ENCODE assay signal across 1 cellular context in genomic region chr6:53523511-53524454, GRCh38.
TF ChIP-seq lines count a peak whose summit lies in the region.

No MANE protein-coding gene starts in this region.

TF ChIP-seq in HepG2, 621 proteins besides CTCF, POLR2A, EP300 and RAD21 (continued from another document):
- TF ChIP-seq ZNF674 (CRISPR knock-in tag; IDR thresholded peaks at IDR 0.05; ENCODE audit: low read depth) = no peak
- no peak for TF ChIP-seq RFX3 (CRISPR knock-in tag; IDR thresholded peaks at IDR 0.05)
- TF ChIP-seq HNF4G (IDR thresholded peaks at IDR 0.05; ENCODE audit: borderline replicate concordance, low read depth, low read length) = no peak
- no peak for TF ChIP-seq HNF4G (CRISPR knock-in tag; IDR thresholded peaks at IDR 0.05; ENCODE audit: borderline replicate concordance, low read depth)
- no peak for TF ChIP-seq ZNF264 (CRISPR knock-in tag; IDR thresholded peaks at IDR 0.05)
